Comparison of ENCODE assay signal across 18 cellular contexts in the genomic region with DNA sequence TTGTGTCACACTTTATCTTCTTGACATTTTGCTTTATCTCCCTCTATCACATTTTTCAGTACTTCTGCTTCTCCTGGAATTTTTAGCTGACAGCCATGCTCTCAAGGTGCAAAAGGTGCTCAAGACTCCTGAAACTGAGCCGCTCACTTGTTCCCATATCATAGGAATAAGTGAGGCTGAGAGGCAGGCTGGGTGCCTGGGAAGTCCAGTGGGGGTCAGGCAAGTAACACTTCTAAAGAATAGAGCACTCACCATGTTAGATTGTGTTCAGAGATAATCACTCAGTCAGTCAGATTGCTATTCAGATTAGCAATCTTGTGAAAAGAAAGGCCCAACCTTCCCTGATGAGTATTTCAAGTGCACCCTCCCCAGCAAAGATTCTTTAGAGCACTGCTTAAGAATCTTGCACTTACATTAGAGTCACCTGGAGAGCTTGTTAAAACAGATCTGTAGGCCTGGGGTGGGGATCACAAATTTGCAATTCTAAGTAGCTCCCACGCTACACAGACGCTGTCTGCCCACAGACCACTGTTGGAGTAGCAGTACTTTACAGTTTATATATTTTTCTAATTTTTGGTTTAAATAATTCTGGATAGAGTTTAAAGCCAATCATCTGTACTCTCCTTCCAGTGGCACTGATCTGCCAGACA. TPM values are rescaled to one million over a fixed set of nuclear protein-coding genes. Genes with fewer than 3 reads are reported as not detected.
"Had no signal": no experiment of that assay in that cellular context is flagged by ENCODE, and none has a peak within 500 bp of the region (broad histone marks: within the 10 kb centered on the region; RNA-seq: fewer than 3 reads in every experiment).

No MANE protein-coding gene starts in this region.

- H3K27me3 ChIP-seq: adrenal gland, right lobe of liver, spleen, upper lobe of left lung had no signal

- H3K9me3 ChIP-seq: adrenal gland, prostate gland, right lobe of liver, spleen, upper lobe of left lung had no signal

- ATAC-seq: left colon, right lobe of liver had no signal

- H3K36me3 Mint-ChIP-seq: activated CD4-positive, alpha-beta memory T cell treated with anti-CD3 and anti-CD28 coated beads for 36 hours; immature natural killer cell; stimulated activated memory B cell treated with anti-CD40 and anti-IgM and Interleukin-4, amounts not matched to agents 10 μg/mL and 1 μg/mL and 100 μg/mL, for 72 hours had no signal

- H3K4me3 Mint-ChIP-seq: activated CD4-positive, alpha-beta memory T cell treated with anti-CD3 and anti-CD28 coated beads for 36 hours; activated T-helper 1 cell treated with anti-CD3 and anti-CD28 coated beads, Interleukin-12 subunit alpha, Interleukin-12 subunit beta, Interleukin-2, Interleukin-4 antibody, amounts not matched to agents 30 ng/mL and 10 ng/mL and 1 ng/mL, durations not matched to agents 14 hours and 24 hours and 36 hours; immature natural killer cell; nephron; stimulated activated memory B cell treated with anti-CD40 and anti-IgM and Interleukin-4, amounts not matched to agents 10 μg/mL and 1 μg/mL and 100 μg/mL, for 72 hours had no signal

- H3K4me1 ChIP-seq: adrenal gland, prostate gland, right lobe of liver, spleen, upper lobe of left lung had no signal

- DNase-seq: activated CD4-positive, alpha-beta memory T cell treated with anti-CD3 and anti-CD28 coated beads for 36 hours; activated CD8-positive, alpha-beta memory T cell treated with anti-CD3 and anti-CD28 coated beads, Interleukin-2, amount 50 U/mL, for 4 hours; activated naive CD4-positive, alpha-beta T cell treated with Interleukin-2 at 50 U/mL for 16 hours; adrenal gland; central memory CD4-positive, alpha-beta T cell; cortex of kidney; effector CD8-positive, alpha-beta T cell; immature natural killer cell; left colon; right lobe of liver; spleen; stimulated activated CD4-positive, alpha-beta T cell treated with anti-CD3 and anti-CD28 coated beads, Interleukin-1b, Interleukin-23, amount 100 ng/mL, for 48 hours; substantia nigra; upper lobe of left lung had no signal

- H3K9me3 Mint-ChIP-seq: activated CD4-positive, alpha-beta memory T cell treated with anti-CD3 and anti-CD28 coated beads for 36 hours; activated T-helper 1 cell treated with anti-CD3 and anti-CD28 coated beads, Interleukin-12 subunit alpha, Interleukin-12 subunit beta, Interleukin-2, Interleukin-4 antibody, amounts not matched to agents 30 ng/mL and 10 ng/mL and 1 ng/mL, durations not matched to agents 14 hours and 24 hours and 36 hours; nephron; stimulated activated memory B cell treated with anti-CD40 and anti-IgM and Interleukin-4, amounts not matched to agents 10 μg/mL and 1 μg/mL and 100 μg/mL, for 72 hours had no signal

- H3K4me3 ChIP-seq: adrenal gland, prostate gland, right lobe of liver, spleen, upper lobe of left lung had no signal

- H3K27ac Mint-ChIP-seq: activated CD4-positive, alpha-beta memory T cell treated with anti-CD3 and anti-CD28 coated beads for 36 hours; activated T-helper 1 cell treated with anti-CD3 and anti-CD28 coated beads, Interleukin-12 subunit alpha, Interleukin-12 subunit beta, Interleukin-2, Interleukin-4 antibody, amounts not matched to agents 30 ng/mL and 10 ng/mL and 1 ng/mL, durations not matched to agents 14 hours and 24 hours and 36 hours; immature natural killer cell; nephron; stimulated activated memory B cell treated with anti-CD40 and anti-IgM and Interleukin-4, amounts not matched to agents 10 μg/mL and 1 μg/mL and 100 μg/mL, for 72 hours had no signal

- H3K27ac ChIP-seq: adrenal gland, prostate gland, right lobe of liver, spleen, upper lobe of left lung had no signal

- H3K36me3 ChIP-seq: adrenal gland, prostate gland, right lobe of liver, spleen, upper lobe of left lung had no signal

- H3K4me1 Mint-ChIP-seq: immature natural killer cell; nephron; stimulated activated memory B cell treated with anti-CD40 and anti-IgM and Interleukin-4, amounts not matched to agents 10 μg/mL and 1 μg/mL and 100 μg/mL, for 72 hours had no signal

RNA-seq across cellular contexts. Expression of a gene that starts 23.1 kb away (rescaled TPM):
- total RNA-seq: activated CD4-positive, alpha-beta memory T cell treated with anti-CD3 and anti-CD28 coated beads for 36 hours; activated T-helper 1 cell treated with anti-CD3 and anti-CD28 coated beads, Interleukin-12 subunit alpha, Interleukin-12 subunit beta, Interleukin-2, Interleukin-4 antibody, amounts not matched to agents 30 ng/mL and 10 ng/mL and 1 ng/mL, durations not matched to agents 14 hours and 24 hours and 36 hours; spleen had no signal
- polyA plus RNA-seq: immature natural killer cell had no signal
